ENCODE assay signal across 8 cellular contexts in the genomic region with DNA sequence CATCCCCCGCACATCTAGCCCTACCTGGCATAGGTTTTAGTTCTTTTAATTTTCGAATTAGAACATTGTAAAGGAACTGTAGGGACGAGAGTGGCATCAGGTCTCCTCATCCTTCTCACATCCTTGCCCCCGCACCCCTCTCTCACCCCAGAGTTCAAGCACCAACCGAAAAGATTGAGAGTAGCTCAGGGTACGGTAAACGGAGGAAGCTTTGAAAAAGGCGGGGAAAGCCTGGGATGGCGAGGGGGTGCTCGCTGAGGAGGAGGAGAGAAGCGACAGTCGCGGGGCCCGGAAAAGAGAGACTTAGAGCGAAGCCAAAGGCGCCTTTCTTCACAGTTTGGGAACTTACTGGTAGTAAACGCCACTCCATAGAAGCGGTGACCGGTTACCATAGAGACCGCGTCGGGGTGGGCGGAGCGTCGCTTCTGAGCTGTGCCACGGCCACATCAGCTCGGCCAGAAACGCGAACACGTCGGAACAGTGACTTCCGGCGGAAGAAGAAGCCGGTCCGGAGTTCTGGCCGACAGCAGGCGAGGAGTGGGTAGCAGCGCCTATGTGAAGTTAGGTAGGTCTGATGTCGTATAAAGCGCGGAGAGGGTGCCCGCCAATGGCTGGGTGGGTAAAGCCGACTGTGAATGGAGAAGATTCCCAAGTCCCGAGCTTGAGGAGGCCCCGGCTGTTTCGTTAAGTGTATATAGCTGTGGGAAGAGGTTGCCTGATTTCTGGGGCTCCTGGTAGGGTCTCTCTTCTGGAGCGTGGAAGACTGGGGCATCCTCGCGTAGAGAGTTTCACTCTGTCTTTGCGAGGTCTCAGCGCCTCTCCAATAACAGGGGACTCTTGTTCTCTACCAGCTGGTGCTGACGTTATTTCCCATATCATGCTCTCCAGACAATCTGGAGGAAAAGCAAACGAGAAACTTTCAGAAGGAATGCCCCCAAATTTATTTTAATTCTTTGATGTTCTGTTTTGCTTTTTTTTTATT.
DNase-seq lines count a peak whose midpoint lies in the region; ATAC-seq and TF ChIP-seq lines count a peak whose summit lies in the region.

A gene with protein sequence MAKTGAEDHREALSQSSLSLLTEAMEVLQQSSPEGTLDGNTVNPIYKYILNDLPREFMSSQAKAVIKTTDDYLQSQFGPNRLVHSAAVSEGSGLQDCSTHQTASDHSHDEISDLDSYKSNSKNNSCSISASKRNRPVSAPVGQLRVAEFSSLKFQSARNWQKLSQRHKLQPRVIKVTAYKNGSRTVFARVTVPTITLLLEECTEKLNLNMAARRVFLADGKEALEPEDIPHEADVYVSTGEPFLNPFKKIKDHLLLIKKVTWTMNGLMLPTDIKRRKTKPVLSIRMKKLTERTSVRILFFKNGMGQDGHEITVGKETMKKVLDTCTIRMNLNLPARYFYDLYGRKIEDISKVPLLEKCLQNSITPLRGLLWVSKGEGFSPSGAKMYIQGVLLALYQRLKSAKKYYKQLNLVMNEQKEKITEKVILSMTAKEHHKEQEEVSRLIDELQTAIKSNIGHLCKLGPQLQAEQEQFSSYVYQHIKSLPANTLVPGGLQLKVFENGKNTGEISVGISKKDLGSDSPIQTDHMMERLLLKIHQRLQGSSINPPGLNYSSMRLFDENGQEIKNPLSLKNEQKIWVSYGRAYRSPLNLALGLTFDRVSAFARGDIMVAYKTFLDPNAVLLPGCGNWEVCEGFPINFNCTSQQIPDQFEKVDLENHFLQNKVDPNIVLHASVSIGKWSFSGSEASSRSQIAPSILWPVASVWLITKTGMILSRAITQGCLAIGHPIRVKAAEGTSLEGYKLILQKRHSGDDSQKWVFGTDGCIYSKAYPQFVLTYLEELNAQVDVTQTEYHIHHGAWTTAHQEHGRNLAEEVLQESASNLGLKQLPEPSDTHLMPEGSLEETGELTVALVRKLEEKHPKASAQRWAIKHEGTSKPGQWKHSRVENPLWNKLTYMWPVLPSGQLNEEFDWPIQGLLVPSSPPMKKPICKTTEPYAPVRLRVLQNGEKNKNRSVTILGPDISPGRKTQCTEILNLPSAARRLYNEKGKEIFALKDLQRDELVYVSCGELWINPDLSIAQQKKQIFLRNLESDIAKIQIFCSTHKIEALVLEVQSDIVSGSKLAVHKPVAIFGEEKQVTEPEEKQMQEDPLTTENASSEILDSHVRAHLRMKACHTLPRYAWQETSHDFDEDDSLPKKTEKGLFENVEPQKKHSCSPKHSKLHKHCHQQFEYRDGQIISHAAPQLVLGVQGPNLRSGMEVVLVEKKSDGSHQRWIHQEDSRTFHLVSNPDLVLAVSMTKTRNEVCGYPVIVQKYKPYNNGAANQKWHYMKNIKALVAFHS (N-terminal part only) (minus strand): TSS at position 392 of the 982 bp plus-strand sequence. CDS start 41,459 bp downstream, outside the sequence.
A gene with protein sequence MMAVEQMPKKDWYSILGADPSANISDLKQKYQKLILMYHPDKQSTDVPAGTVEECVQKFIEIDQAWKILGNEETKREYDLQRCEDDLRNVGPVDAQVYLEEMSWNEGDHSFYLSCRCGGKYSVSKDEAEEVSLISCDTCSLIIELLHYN (plus strand): TSS at position 513 of the 982 bp plus-strand sequence. CDS start 889 bp downstream, outside the sequence.

- peaks cover 8% of the 10 kb centered on the region; the same call in 1 of the 2 replicates for H3K79me2 ChIP-seq in OCI-LY1 (ENCODE audit: insufficient read depth, low read length)

- no peaks in the 10 kb centered on the region for H3K9me3 ChIP-seq in OCI-LY1 (ENCODE audit: low read length)

- H3K27me3 ChIP-seq in OCI-LY1 (ENCODE audit: insufficient read depth, low read length) = no peaks in the 10 kb centered on the region

- no peaks in the 10 kb centered on the region for H3F3A ChIP-seq in OCI-LY1 (ENCODE audit: insufficient read depth, low read length)

- H3K27ac ChIP-seq in OCI-LY1 (ENCODE audit: low read depth, low read length, poor library complexity, severe bottlenecking) = peak within 1 kb of the TSS; percentile 69

- H3K9me2 ChIP-seq in OCI-LY1 (ENCODE audit: low read depth, low read length) = no peaks in the 10 kb centered on the region

- peak within 1 kb of the TSS; percentile 91 for H3K4me2 ChIP-seq in OCI-LY1 (ENCODE audit: low read length)

- peaks cover 19% of the 10 kb centered on the region for H3K4me1 ChIP-seq in OCI-LY1 (ENCODE audit: insufficient read depth, low read length, severe bottlenecking)

- H3K9ac ChIP-seq in OCI-LY1 (ENCODE audit: low read length) = peak within 1 kb of the TSS; percentile 82

- H4K20me1 ChIP-seq in OCI-LY1 (ENCODE audit: insufficient read depth, low read length) = no peaks in the 10 kb centered on the region

- H2AFZ ChIP-seq in OCI-LY1 (ENCODE audit: low read length) = peak within 1 kb of the TSS; percentile 90

- no peak for TF ChIP-seq CTCF in OCI-LY1 (IDR thresholded peaks at IDR 0.05; ENCODE audit: low read length)
- TF ChIP-seq CTCF in epithelial cell of esophagus (IDR thresholded peaks at IDR 0.05; ENCODE audit: insufficient read depth, low read depth, low read length, missing control alignments) = no peak

- peak; percentile 96 for DNase-seq in DMS 273 (lab: John Stamatoyannopoulos, UW; ENCODE audit: unreplicated experiment)
- DNase-seq in HuH-7 (ENCODE audit: low spot score) = peak; percentile 75
- peak; percentile 92 for DNase-seq in activated T-cell treated with anti-CD3 and anti-CD28 coated beads for 1 hour (ENCODE audit: low read depth)
- DNase-seq in epithelial cell of esophagus (ENCODE audit: low read depth) = peak; percentile 94
- DNase-seq in middle frontal gyrus (ENCODE audit: extremely low spot score, low spot score) = peak; percentile 91
- peak; percentile 88 to 89 for DNase-seq in stimulated activated CD8-positive, alpha-beta memory T cell treated with anti-CD3 and anti-CD28 coated beads, Interleukin-2, amount 100 ng/mL, for 1 hour (ENCODE audit: low read depth in 2 of 2)

- no peaks in the 10 kb centered on the region for H3K36me3 ChIP-seq in OCI-LY1 (ENCODE audit: insufficient read depth, low read length)

- ATAC-seq in GM21526 (IDR thresholded peaks at IDR 0.05; ENCODE audit: low FRiP score, unreplicated experiment) = peak; percentile 99

- peak within 1 kb of the TSS; percentile 89 for H3K4me3 ChIP-seq in OCI-LY1 (ENCODE audit: low read depth, low read length, poor library complexity, severe bottlenecking)
- H3K4me3 ChIP-seq in epithelial cell of esophagus (ENCODE audit: low read length) = peak within 1 kb of the TSS; percentile 97

Comparison
In these comparisons a context has a peak if more than half of its experiments do, and no peak if none do; other contexts are left out.
1. Peak in every context shown above with its lines: DNase-seq, ATAC-seq, H3K4me3 ChIP-seq and H3K27ac ChIP-seq.